9 cellular contexts compared by ENCODE assay signal in genomic region chr10:109880886-109881467, GRCh38. TPM values are rescaled to one million over a fixed set of nuclear protein-coding genes. Genes with fewer than 3 reads are reported as not detected.
DNase-seq lines count a peak whose midpoint lies in the region; ATAC-seq lines count a peak whose summit lies in the region.
"Had no signal": no experiment of that assay in that cellular context is flagged by ENCODE, and none has a peak within 500 bp of the region (broad histone marks: within the 10 kb centered on the region; RNA-seq: fewer than 3 reads in every experiment).

No MANE protein-coding gene starts in this region.

- peak; percentile 63 for ATAC-seq in GM18909 (IDR thresholded peaks at IDR 0.05; ENCODE audit: poor library complexity, unreplicated experiment)
- peak; percentile 59 for ATAC-seq in HG02571 (IDR thresholded peaks at IDR 0.05; ENCODE audit: unreplicated experiment)
- peak; percentile 83 for ATAC-seq in HG03432 (IDR thresholded peaks at IDR 0.05; ENCODE audit: unreplicated experiment)
- no peak for ATAC-seq in sciatic nerve
- ATAC-seq: activated CD4-positive, CD25-positive, alpha-beta regulatory T cell treated with anti-CD3 and anti-CD28 coated beads, Interleukin-2, amount 50 U/mL, for 24 hours; activated T-helper 17 cell treated with anti-CD3 and anti-CD28 coated beads, Interleukin-2, amount 50 U/mL, for 72 hours had no signal

- intact Hi-C loops in sciatic nerve (cut with DNase I) = loop anchor here (10.0 kb wide), 1 partner anchor 404 kb away; no protein-coding TSS in a partner anchor

- peak; percentile 60 for DNase-seq in sciatic nerve (ENCODE audit: low spot score)
- DNase-seq in NCI-H2081 treated with DMSO at 0.1 percent for 48 hours (lab: John Stamatoyannopoulos, UW) = no peak
- DNase-seq in NCI-H1417 treated with DMSO at 0.1 percent for 48 hours (lab: John Stamatoyannopoulos, UW) = no peak
- DNase-seq in DMS153 (lab: John Stamatoyannopoulos, UW) = no peak

RNA-seq across cellular contexts. Expression of gene XPNPEP1, which starts 42.3 kb away (rescaled TPM):
- total RNA-seq in sciatic nerve = 60.6 TPM
